ENCODE assay signal across 8 cellular contexts in genomic region chr1:201468844-201469644, GRCh38. TPM values are rescaled to one million over a fixed set of nuclear protein-coding genes. Genes with fewer than 3 reads are reported as not detected.
DNase-seq lines count a peak whose midpoint lies in the region; FAIRE-seq and TF ChIP-seq lines count a peak whose summit lies in the region.

Gene PHLDA3, minus strand, starts transcription at chr1:201469188. Its CDS starts 402 bp downstream, at chr1:201468786.

- no TSS peak for BruUV-seq in OCI-LY7 (replicated peaks; lab: Mats Ljungman, UMichigan)

- H3K36me3 ChIP-seq in WERI-Rb-1 (peaks cover 49% of the 10 kb centered on the region), OCI-LY7 (ENCODE audit: insufficient read depth, low read length) (no peaks in the 10 kb centered on the region)

- no peak within 1 kb of the TSS for H2AFZ ChIP-seq in OCI-LY7 (ENCODE audit: low read length)

- H3K9me3 ChIP-seq in WERI-Rb-1 (ENCODE audit: severe bottlenecking) (no peaks in the 10 kb centered on the region), OCI-LY7 (ENCODE audit: low read length) (no peaks in the 10 kb centered on the region)

- no peaks in the 10 kb centered on the region for H3K27me3 ChIP-seq in WERI-Rb-1 (ENCODE audit: insufficient read depth, low read depth, severe bottlenecking)

- no peak within 1 kb of the TSS for H3K4me2 ChIP-seq in OCI-LY7 (ENCODE audit: low read length)

- peak; percentile 87 for DNase-seq in GM12892 (ENCODE audit: insufficient read length)
- DNase-seq in HFF-Myc (ENCODE audit: extremely low read depth, low read depth) = no peak
- peak; percentile 56 for DNase-seq in NCI-H128 (lab: John Stamatoyannopoulos, UW; ENCODE audit: unreplicated experiment)
- DNase-seq in WERI-Rb-1 = peak; percentile 100
- DNase-seq in dermis blood vessel endothelial cell = peak; percentile 86
- peak; percentile 94 for DNase-seq in left kidney (ENCODE audit: low read depth, low spot score)
- DNase-seq in stimulated activated CD4-positive, alpha-beta T cell treated with anti-CD3 and anti-CD28 coated beads, Interleukin-4, amount 100 ng/mL, for 1 hour = peak; percentile 39
- DNase-seq in OCI-LY7 (ENCODE audit: low spot score) = no peak

- no peaks in the 10 kb centered on the region for H3K79me2 ChIP-seq in OCI-LY7 (ENCODE audit: insufficient read depth, low read depth, low read length)

- TF ChIP-seq CTCF in HFF-Myc (IDR thresholded peaks at IDR 0.05; ENCODE audit: low read depth, low read length, missing control alignments) = no peak
- 0 out of 2 replicates have a peak, but pooled peaks have one; percentile 4 for TF ChIP-seq CTCF in WERI-Rb-1 (IDR thresholded peaks at IDR 0.05; ENCODE audit: low read depth, low read length)
- TF ChIP-seq CTCF in OCI-LY7 (conservative IDR thresholded peaks at IDR 0.05; ENCODE audit: low read length) = no peak

- peak within 1 kb of the TSS; percentile 95 for H3K27ac ChIP-seq in WERI-Rb-1
- no peak within 1 kb of the TSS for H3K27ac ChIP-seq in OCI-LY7 (ENCODE audit: low read depth, low read length, poor library complexity, severe bottlenecking)

- intact Hi-C loops in OCI-LY7 (cut with micrococcal nuclease; ENCODE audit: unreplicated experiment) = no loop called here

- H3K4me1 ChIP-seq in OCI-LY7 (ENCODE audit: insufficient read depth, low read length, poor library complexity, severe bottlenecking) = no peaks in the 10 kb centered on the region

- CTCF ChIA-PET in OCI-LY7 (lab: Charles Lee; ENCODE audit: unreplicated experiment) = no interaction called here

- H3K9me2 ChIP-seq in OCI-LY7 (ENCODE audit: insufficient read depth, low read length) = no peaks in the 10 kb centered on the region

- no peaks in the 10 kb centered on the region for H4K20me1 ChIP-seq in OCI-LY7 (ENCODE audit: insufficient read depth, low read length)

- POLR2A ChIA-PET in OCI-LY7 (lab: Charles Lee) = interaction anchor here (0.5 kb wide), 1 partner anchor 1250 kb away, joined by 3 read pairs; no protein-coding TSS in a partner anchor

- peak; percentile 63; the same call in 1 of the 2 replicates for TF ChIP-seq POLR2A in GM12892 (IDR thresholded peaks at IDR 0.05; ENCODE audit: low read depth, low read length)

- peak within 1 kb of the TSS; percentile 99 for H3K4me3 ChIP-seq in HFF-Myc (replicated peaks; ENCODE audit: low read depth, low read length)
- peak within 1 kb of the TSS; percentile 74 for H3K4me3 ChIP-seq in WERI-Rb-1 (ENCODE audit: low read depth, low read length)
- H3K4me3 ChIP-seq in OCI-LY7 (ENCODE audit: low read depth, low read length, poor library complexity, severe bottlenecking) = no peak within 1 kb of the TSS

- FAIRE-seq in GM12892 (lab: Jason Lieb, UNC) = peak; percentile 93

RNA-seq across cellular contexts. Expression of gene PHLDA3, which starts in this region (rescaled TPM):
- 5.7 TPM for polyA plus RNA-seq in GM12892 (2012; ENCODE audit: missing spikeins)
- 29.4 and 56.3 TPM in 2 replicates for total RNA-seq in dermis blood vessel endothelial cell
- not detected in 2 replicates for total RNA-seq in OCI-LY7 (2014; rRNA removed; shearing (Covaris generic))
- total RNA-seq in OCI-LY7 (2022) = not detected in 2 replicates

Comparison
In these comparisons a context has a peak if more than half of its experiments do, and no peak if none do; other contexts are left out.
1. RNA of gene PHLDA3 (total RNA-seq): 29.4 to 56.3 TPM in dermis blood vessel endothelial cell; not detected in OCI-LY7; every median in the first group is over 10 times any median in the second.
2. DNase-seq: peak in GM12892 (single experiment), NCI-H128 (single experiment), WERI-Rb-1 (single experiment), dermis blood vessel endothelial cell (single experiment), left kidney (single experiment) and stimulated activated CD4-positive, alpha-beta T cell treated with anti-CD3 and anti-CD28 coated beads, Interleukin-4, amount 100 ng/mL, for 1 hour (single experiment); none in HFF-Myc (single experiment) and OCI-LY7 (single experiment).